17 cellular contexts compared by ENCODE assay signal in the genomic region with DNA sequence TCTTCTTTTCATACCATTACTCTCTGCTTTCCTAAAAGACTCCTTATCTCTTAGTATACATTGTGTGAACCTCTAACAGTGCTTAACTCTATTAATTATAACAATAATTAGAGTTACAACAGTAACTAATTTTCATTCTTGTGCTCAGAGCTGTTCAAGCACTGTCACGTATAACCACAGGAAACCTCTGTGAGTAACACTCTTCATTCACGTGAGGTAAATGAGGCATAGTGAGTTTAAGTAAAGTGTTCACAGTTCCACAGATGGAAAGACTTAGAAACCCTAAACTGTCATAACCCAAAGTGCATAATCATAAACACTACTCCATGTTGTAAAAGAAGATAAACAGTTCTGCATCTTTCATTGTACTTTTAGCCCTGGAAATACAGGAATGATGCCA.
A peak's percentile ranks its signal among the peaks of the same experiment; 100 is the strongest.
DNase-seq lines count a peak whose midpoint lies in the region; ATAC-seq, FAIRE-seq and TF ChIP-seq lines count a peak whose summit lies in the region.
"Had no signal": no experiment of that assay in that cellular context is flagged by ENCODE, and none has a peak within 500 bp of the region (broad histone marks: within the 10 kb centered on the region; RNA-seq: fewer than 3 reads in every experiment).

No MANE protein-coding gene starts in this region.

- H3K9ac ChIP-seq in mammary epithelial cell (ENCODE audit: insufficient read depth, low read length) (no peak overlapping the region), endothelial cell of umbilical vein (replicated peaks; ENCODE audit: extremely low read depth, insufficient read depth, low read length) (no peak overlapping the region)
- H3K9ac ChIP-seq: BLaER1 had no signal

- no peaks in the 10 kb centered on the region for H3K4me1 ChIP-seq in mammary epithelial cell (ENCODE audit: insufficient read depth, low read length)
- H3K4me1 ChIP-seq in breast epithelium, result no peaks in the 10 kb centered on the region
- H3K4me1 ChIP-seq in endothelial cell of umbilical vein (ENCODE audit: control insufficient read depth, extremely low read depth, insufficient read depth, low read length), result no peaks in the 10 kb centered on the region
- H3K4me1 ChIP-seq in testis, result no peaks in the 10 kb centered on the region
- H3K4me1 ChIP-seq: BLaER1 had no signal

- TF ChIP-seq CTCF in mammary epithelial cell (conservative IDR thresholded peaks at IDR 0.05 in 1 of 2, IDR thresholded peaks at IDR 0.05 in 1 of 2; ENCODE audit: extremely low read depth in 1 of 2, insufficient read depth in 1 of 2, low read depth in 1 of 2, low read length in 2 of 2) (no peak), breast epithelium (IDR thresholded peaks at IDR 0.05) (no peak), endothelial cell of umbilical vein (IDR thresholded peaks at IDR 0.05; ENCODE audit: extremely low read depth in 1 of 2, insufficient read depth in 1 of 2, low read depth in 1 of 2, low read length in 2 of 2) (no peak), testis (IDR thresholded peaks at IDR 0.05) (no peak)

- H3K4me3 ChIP-seq in mammary epithelial cell (replicated peaks in 1 of 3; ENCODE audit: insufficient read depth in 1 of 3, low read depth in 2 of 3, low read length in 3 of 3) (no peak overlapping the region), breast epithelium (no peak overlapping the region), endothelial cell of umbilical vein (replicated peaks in 1 of 3; ENCODE audit: insufficient read depth in 1 of 3, low read depth in 1 of 3, low read length in 3 of 3) (no peak overlapping the region), testis (no peak overlapping the region)
- H3K4me3 ChIP-seq: BLaER1, GM12878 had no signal

- no peak overlapping the region for H3K4me3 Mint-ChIP-seq in activated T-helper 17 cell treated with anti-CD3 and anti-CD28 coated beads, Interleukin-2, amount 50 U/mL, for 72 hours
- H3K4me3 Mint-ChIP-seq: CD8-positive, alpha-beta memory T cell had no signal

- no peaks in the 10 kb centered on the region for H3K36me3 ChIP-seq in mammary epithelial cell (ENCODE audit: insufficient read depth, low read length)
- H3K36me3 ChIP-seq in breast epithelium, result no peaks in the 10 kb centered on the region
- no peaks in the 10 kb centered on the region for H3K36me3 ChIP-seq in endothelial cell of umbilical vein (ENCODE audit: control insufficient read depth in 2 of 2, extremely low read depth in 1 of 2, insufficient read depth in 2 of 2, low read length in 2 of 2)
- H3K36me3 ChIP-seq in testis (ENCODE audit: low read depth, missing control alignments), result no peaks in the 10 kb centered on the region
- H3K36me3 ChIP-seq: BLaER1 had no signal

- no peak overlapping the region for H3K27ac ChIP-seq in mammary epithelial cell (ENCODE audit: insufficient read depth, low read depth, low read length)
- no peak overlapping the region for H3K27ac ChIP-seq in breast epithelium
- no peak overlapping the region for H3K27ac ChIP-seq in endothelial cell of umbilical vein (ENCODE audit: insufficient read depth, low read depth, low read length)
- no peak overlapping the region for H3K27ac ChIP-seq in testis
- H3K27ac ChIP-seq: 22Rv1, BLaER1, HL-60 had no signal

- H3K79me2 ChIP-seq in mammary epithelial cell (ENCODE audit: insufficient read depth, low read length) (no peaks in the 10 kb centered on the region), endothelial cell of umbilical vein (ENCODE audit: control insufficient read depth, insufficient read depth, low read length) (no peaks in the 10 kb centered on the region)

- H3K9me1 ChIP-seq in endothelial cell of umbilical vein (replicated peaks; ENCODE audit: control insufficient read depth, extremely low read depth, insufficient read depth, low read length), result no peaks in the 10 kb centered on the region

- BruUV-seq in mammary epithelial cell (replicated peaks; lab: Mats Ljungman, UMichigan), result no TSS peak
- no TSS peak for BruUV-seq in endothelial cell of umbilical vein (replicated peaks; lab: Mats Ljungman, UMichigan)

- no peaks in the 10 kb centered on the region for H3K4me1 Mint-ChIP-seq in activated T-helper 17 cell treated with anti-CD3 and anti-CD28 coated beads, Interleukin-2, amount 50 U/mL, for 72 hours
- H3K4me1 Mint-ChIP-seq: CD8-positive, alpha-beta memory T cell had no signal

- POLR2A ChIA-PET in endothelial cell of umbilical vein (lab: Charles Lee), result no interaction called here

- CTCF ChIA-PET in mammary epithelial cell (lab: Charles Lee; ENCODE audit: low non-redundant PET) (no interaction called here), endothelial cell of umbilical vein (lab: Charles Lee) (no interaction called here)

- no peaks in the 10 kb centered on the region for H3K27me3 ChIP-seq in mammary epithelial cell (ENCODE audit: insufficient read depth, low read length)
- H3K27me3 ChIP-seq in breast epithelium, result no peaks in the 10 kb centered on the region
- H3K27me3 ChIP-seq in endothelial cell of umbilical vein (ENCODE audit: control insufficient read depth in 2 of 2, insufficient read depth in 2 of 2, low read length in 2 of 2), result no peaks in the 10 kb centered on the region
- no peaks in the 10 kb centered on the region for H3K27me3 ChIP-seq in testis
- H3K27me3 ChIP-seq: BLaER1 had no signal

- H4K20me1 ChIP-seq in mammary epithelial cell (ENCODE audit: insufficient read depth, low read length), result no peaks in the 10 kb centered on the region
- no peaks in the 10 kb centered on the region for H4K20me1 ChIP-seq in endothelial cell of umbilical vein (replicated peaks; ENCODE audit: control insufficient read depth, extremely low read depth, insufficient read depth, low read length)
- H4K20me1 ChIP-seq: BLaER1 had no signal

- H3K9me3 Mint-ChIP-seq in activated T-helper 17 cell treated with anti-CD3 and anti-CD28 coated beads, Interleukin-2, amount 50 U/mL, for 72 hours, result peaks cover 4% of the 10 kb centered on the region

- no peak overlapping the region for H3K4me2 ChIP-seq in mammary epithelial cell (ENCODE audit: insufficient read depth, low read depth, low read length)
- no peak overlapping the region for H3K4me2 ChIP-seq in endothelial cell of umbilical vein (ENCODE audit: insufficient read depth, low read length)
- H3K4me2 ChIP-seq: BLaER1 had no signal

- 73% methylated on average over 2 of the region's 2 CpGs for WGBS in mammary epithelial cell (ENCODE audit: low coverage, missing lambda C conversion rate)
- 59 to 77% methylated on average over 2 of the region's 2 CpGs for WGBS in testis, 2 donors

- no peaks in the 10 kb centered on the region for H3K27me3 Mint-ChIP-seq in activated T-helper 17 cell treated with anti-CD3 and anti-CD28 coated beads, Interleukin-2, amount 50 U/mL, for 72 hours
- H3K27me3 Mint-ChIP-seq: CD8-positive, alpha-beta memory T cell had no signal

- H2AFZ ChIP-seq in mammary epithelial cell (ENCODE audit: low read depth, low read length) (no peak overlapping the region), endothelial cell of umbilical vein (ENCODE audit: low read depth, low read length) (peak overlapping the region; percentile 26)

- peak; percentile 21 for DNase-seq in mammary epithelial cell
- DNase-seq in breast epithelium (ENCODE audit: low spot score in 2 of 2), result no peak
- no peak for DNase-seq in endothelial cell of umbilical vein (ENCODE audit: low read depth, low spot score)
- no peak for DNase-seq in NCI-H1105 treated with DMSO at 0.1 percent for 48 hours (lab: John Stamatoyannopoulos, UW)
- no peak for DNase-seq in COLO668 (lab: John Stamatoyannopoulos, UW; ENCODE audit: unreplicated experiment)
- no peak for DNase-seq in testis
- DNase-seq: Calu3; CD8-positive, alpha-beta memory T cell; DMS 273 treated with DMSO at 0.1 percent for 48 hours; DMS79 had no signal

- dilution Hi-C loops in mammary epithelial cell (cut with HindIII; ENCODE audit: low sequenced_read_pairs) (no loop called here), endothelial cell of umbilical vein (cut with MboI; ENCODE audit: extremely low pct_ligation_motif_present, low sequenced_read_pairs) (no loop called here)

- no peaks in the 10 kb centered on the region for H3K36me3 Mint-ChIP-seq in activated T-helper 17 cell treated with anti-CD3 and anti-CD28 coated beads, Interleukin-2, amount 50 U/mL, for 72 hours (ENCODE audit: low read depth)
- H3K36me3 Mint-ChIP-seq: CD8-positive, alpha-beta memory T cell had no signal

- FAIRE-seq in endothelial cell of umbilical vein (lab: Jason Lieb, UNC) (no peak), islet of Langerhans (lab: Jason Lieb, UNC) (peak; percentile 13)

- no peak overlapping the region for H3K27ac Mint-ChIP-seq in activated T-helper 17 cell treated with anti-CD3 and anti-CD28 coated beads, Interleukin-2, amount 50 U/mL, for 72 hours
- H3K27ac Mint-ChIP-seq: CD8-positive, alpha-beta memory T cell had no signal

- in situ Hi-C loops in mammary epithelial cell (cut with MboI; ENCODE audit: low sequenced_read_pairs in 2 of 2), result no loop called here

- TF ChIP-seq POLR2A in breast epithelium (IDR thresholded peaks at IDR 0.05) (no peak), endothelial cell of umbilical vein (IDR thresholded peaks at IDR 0.05; ENCODE audit: low read depth, low read length) (no peak), testis (IDR thresholded peaks at IDR 0.05) (no peak)

- ATAC-seq in activated T-helper 17 cell treated with anti-CD3 and anti-CD28 coated beads, Interleukin-2, amount 50 U/mL, for 72 hours (replicated peaks), result peak; percentile 29
- ATAC-seq: GM12878, HCT116 had no signal

- intact Hi-C loops in mammary epithelial cell (cut with micrococcal nuclease) (no loop called here), breast epithelium (cut with DNase I; ENCODE audit: low total_unique reads) (no loop called here), endothelial cell of umbilical vein (cut with micrococcal nuclease) (no loop called here), testis (cut with DNase I; ENCODE audit: low total_unique reads) (no loop called here)

- no peaks in the 10 kb centered on the region for H3K9me3 ChIP-seq in mammary epithelial cell (replicated peaks; ENCODE audit: insufficient read depth, low read length)
- H3K9me3 ChIP-seq in breast epithelium, result no peaks in the 10 kb centered on the region
- H3K9me3 ChIP-seq in endothelial cell of umbilical vein (replicated peaks; ENCODE audit: control insufficient read depth, insufficient read depth, low read length), result no peaks in the 10 kb centered on the region
- H3K9me3 ChIP-seq in testis, result no peaks in the 10 kb centered on the region
- H3K9me3 ChIP-seq: BLaER1 had no signal

TF ChIP-seq in endothelial cell of umbilical vein, 7 proteins besides CTCF, POLR2A, EP300 and RAD21 (continues in another document):
- TF ChIP-seq GATA2 (IDR thresholded peaks at IDR 0.05; ENCODE audit: insufficient read depth, insufficient read length, low read depth, low read length), result no peak
- no peak for TF ChIP-seq FOS (IDR thresholded peaks at IDR 0.05; ENCODE audit: borderline replicate concordance, insufficient read depth, low read length)
- no peak for TF ChIP-seq JUN (IDR thresholded peaks at IDR 0.05; ENCODE audit: borderline replicate concordance, insufficient read depth, insufficient read length, low read depth)
- no peak for TF ChIP-seq MYC (IDR thresholded peaks at IDR 0.05; ENCODE audit: low read depth, low read length)
- no peak for TF ChIP-seq EZH2 (IDR thresholded peaks at IDR 0.05; ENCODE audit: borderline replicate concordance, low read depth, low read length, severe bottlenecking)
